In genomic region chr11:64713031-64713780, GRCh38 we compare ENCODE assay signal across 9 cellular contexts. TPM values are rescaled to one million over a fixed set of nuclear protein-coding genes. Genes with fewer than 3 reads are reported as not detected.
DNase-seq lines count a peak whose midpoint lies in the region; ATAC-seq and TF ChIP-seq lines count a peak whose summit lies in the region.
"Had no signal": no experiment of that assay in that cellular context is flagged by ENCODE, and none has a peak within 500 bp of the region (broad histone marks: within the 10 kb centered on the region; RNA-seq: fewer than 3 reads in every experiment).

No MANE protein-coding gene starts in this region.

- H3K27me3 Mint-ChIP-seq in progenitor cell of endocrine pancreas, result peaks cover 82% of the 10 kb centered on the region

- H3K9me3 ChIP-seq in NT2/D1 (ENCODE audit: insufficient read depth, low read length), result no peaks in the 10 kb centered on the region

- H3K4me1 Mint-ChIP-seq in progenitor cell of endocrine pancreas (ENCODE audit: low read depth), result peaks cover 9% of the 10 kb centered on the region

- in situ Hi-C loops in KBM-7 (cut with MboI; ENCODE audit: low pct_unique_long_range_greater_than_20kb, low sequenced_read_pairs), result no loop called here

- peaks cover 52% of the 10 kb centered on the region for H3K27me3 ChIP-seq in NT2/D1 (ENCODE audit: insufficient read depth, insufficient read length)

- no peaks in the 10 kb centered on the region for H3K36me3 Mint-ChIP-seq in progenitor cell of endocrine pancreas (ENCODE audit: insufficient read depth)

- no peak overlapping the region for H3K4me3 Mint-ChIP-seq in progenitor cell of endocrine pancreas (ENCODE audit: low read depth)

- H3K27ac Mint-ChIP-seq in progenitor cell of endocrine pancreas, result no peak overlapping the region

- no peak for TF ChIP-seq CTCF in progenitor cell of endocrine pancreas (IDR thresholded peaks at IDR 0.05; ENCODE audit: unreplicated experiment)

- no peaks in the 10 kb centered on the region for H3K36me3 ChIP-seq in NT2/D1 (ENCODE audit: insufficient read depth, insufficient read length, low read length)

- no peaks in the 10 kb centered on the region for H3K9me3 Mint-ChIP-seq in progenitor cell of endocrine pancreas (ENCODE audit: low read depth)

- peaks cover 26% of the 10 kb centered on the region for H3K4me1 ChIP-seq in NT2/D1 (ENCODE audit: insufficient read depth, insufficient read length)

- no peak for ATAC-seq in GM19397 (IDR thresholded peaks at IDR 0.05; ENCODE audit: unreplicated experiment)

- peak overlapping the region; percentile 71 for H3K9ac ChIP-seq in NT2/D1 (ENCODE audit: insufficient read length, low read depth)

- H3K4me3 ChIP-seq in NT2/D1 (ENCODE audit: insufficient read length, low read depth), result peak overlapping the region; percentile 53

- DNase-seq in NCI-H1417 (lab: John Stamatoyannopoulos, UW) (peak in 2 of 3 experiments; percentile 73 to 80), NCI-H1417 treated with DMSO at 0.1 percent for 48 hours (lab: John Stamatoyannopoulos, UW) (no peak), NT2/D1 (ENCODE audit: low read depth, low spot score) (no peak), fibroblast of peridontal ligament (ENCODE audit: extremely low read depth) (peak; percentile 21), progenitor cell of endocrine pancreas (ENCODE audit: low spot score, unreplicated experiment) (peak; percentile 48), KBM-7 (no peak), Ammon's horn (ENCODE audit: low spot score) (no peak)
- DNase-seq: KG1 had no signal

RNA-seq across cellular contexts. Expression of gene NRXN2, which starts 9.8 kb away (rescaled TPM):
- total RNA-seq in progenitor cell of endocrine pancreas, result 0.17 and 0.60 TPM in 2 replicates

RNA-seq across cellular contexts. Expression of gene RASGRP2, which starts 30.7 kb away (rescaled TPM):
- total RNA-seq in progenitor cell of endocrine pancreas, result 0.53 and 0.73 TPM in 2 replicates

RNA-seq across cellular contexts. Expression of gene PYGM, which starts 46.6 kb away (rescaled TPM):
- total RNA-seq in progenitor cell of endocrine pancreas, result 1.4 and 1.6 TPM in 2 replicates

Comparison
In these comparisons a context has a peak if more than half of its experiments do, and no peak if none do; other contexts are left out.
1. DNase-seq: peak in NCI-H1417 (2 of 3), fibroblast of peridontal ligament (single experiment) and progenitor cell of endocrine pancreas (single experiment); none in NCI-H1417 treated with DMSO at 0.1 percent for 48 hours (single experiment), NT2/D1 (single experiment), KBM-7 (single experiment) and Ammon's horn (single experiment).